In genomic region chr6:106324726-106325335, GRCh38 we compare ENCODE assay signal across 8 cellular contexts. TPM values are rescaled to one million over a fixed set of nuclear protein-coding genes. Genes with fewer than 3 reads are reported as not detected.
A peak's percentile ranks its signal among the peaks of the same experiment; 100 is the strongest.
DNase-seq lines count a peak whose midpoint lies in the region; FAIRE-seq and TF ChIP-seq lines count a peak whose summit lies in the region.

No MANE protein-coding gene starts in this region.

- DNase-seq in AG04449 (ENCODE audit: low read depth, low spot score): no peak
- DNase-seq in HPDE6-E6E7 (ENCODE audit: extremely low spot score): peak; percentile 10
- peak; percentile 22 for DNase-seq in astrocyte of the spinal cord (ENCODE audit: low read depth, low spot score)
- DNase-seq in lower leg skin (ENCODE audit: low spot score in 2 of 2): no peak
- no peak for DNase-seq in mucosa of gallbladder (ENCODE audit: low spot score)
- no peak for DNase-seq in GM12891 (ENCODE audit: insufficient read length, low spot score)
- DNase-seq in RCC 7860 (ENCODE audit: low spot score): no peak

- no peak for TF ChIP-seq POLR2A in lower leg skin (IDR thresholded peaks at IDR 0.05)
- TF ChIP-seq POLR2A in GM12891 (IDR thresholded peaks at IDR 0.05; ENCODE audit: low read depth, low read length): no peak

- POLR2A ChIA-PET in AG04449 (lab: Yijun Ruan, JAX): no interaction called here

- FAIRE-seq in GM12891 (lab: Jason Lieb, UNC) (no peak), RCC 7860 (lab: Jason Lieb, UNC) (no peak)

- H3K27ac ChIP-seq in urinary bladder (ENCODE audit: low read depth): peak overlapping the region; percentile 71

- 3 to 4% methylated on average over 9 of the region's 9 CpGs for WGBS in lower leg skin, 2 donors
- WGBS in urinary bladder: 5% methylated on average over 9 of the region's 9 CpGs

- H3K4me1 ChIP-seq in urinary bladder (ENCODE audit: insufficient read depth): no peaks in the 10 kb centered on the region

- in situ Hi-C loops in astrocyte of the spinal cord (cut with HindIII; ENCODE audit: low sequenced_read_pairs): no loop called here

- no peaks in the 10 kb centered on the region for H3K36me3 ChIP-seq in urinary bladder (ENCODE audit: insufficient read depth)

- intact Hi-C loops in lower leg skin (cut with DNase I; ENCODE audit: low total_unique reads): no loop called here

- TF ChIP-seq CTCF in AG04449 (IDR thresholded peaks at IDR 0.05; ENCODE audit: insufficient read depth, low read length, missing control alignments) (no peak), astrocyte of the spinal cord (IDR thresholded peaks at IDR 0.05; ENCODE audit: low read depth, low read length) (no peak), lower leg skin (IDR thresholded peaks at IDR 0.05) (no peak)

- CTCF ChIA-PET in AG04449 (lab: Yijun Ruan, JAX): interaction anchor here (1.3 to 2.1 kb wide), 3 partner anchors 10 to 15 kb away, joined by 6 to 10 read pairs (median 9); no protein-coding TSS in a partner anchor

- peak overlapping the region; percentile 97 for H3K4me3 ChIP-seq in AG04449 (ENCODE audit: low read depth, low read length)
- H3K4me3 ChIP-seq in astrocyte of the spinal cord (ENCODE audit: low read depth, low read length): peak overlapping the region; percentile 94
- peak overlapping the region; percentile 97 for H3K4me3 ChIP-seq in lower leg skin (ENCODE audit: low read depth, poor library complexity, severe bottlenecking)
- H3K4me3 ChIP-seq in urinary bladder (ENCODE audit: low read depth, low read length): peak overlapping the region; percentile 62

TF ChIP-seq in GM12891, 5 proteins besides CTCF, POLR2A, EP300 and RAD21:
- TF ChIP-seq TAF1 (IDR thresholded peaks at IDR 0.05; ENCODE audit: low read depth, low read length) (no peak), POLR2AphosphoS5 (IDR thresholded peaks at IDR 0.05; ENCODE audit: low read depth, low read length) (no peak), PAX5 (IDR thresholded peaks at IDR 0.05; ENCODE audit: insufficient read depth, low read length, severe bottlenecking) (no peak), SPI1 (IDR thresholded peaks at IDR 0.05; ENCODE audit: low read depth, low read length) (no peak), POU2F2 (IDR thresholded peaks at IDR 0.05; ENCODE audit: low read depth, low read length) (no peak)

RNA-seq across cellular contexts. Expression of gene ATG5, which starts 0.7 kb away (rescaled TPM):
- total RNA-seq in lower leg skin (10 to 100 TPM; 15.5 to 19.4 (median 16.7) TPM), urinary bladder (88.8 TPM), mucosa of gallbladder (29.7 TPM)
- 24.0 TPM for polyA plus RNA-seq in urinary bladder
- 10.9 TPM for polyA plus RNA-seq in GM12891 (2012; ENCODE audit: low read depth, missing spikeins)

RNA-seq across cellular contexts. Expression of gene CRYBG1, which starts 35.7 kb away (rescaled TPM):
- 100 to 1,000 TPM; 102 to 127 (median 125) TPM for total RNA-seq in lower leg skin
- 32.4 TPM for total RNA-seq in urinary bladder
- polyA plus RNA-seq in urinary bladder: 6.6 TPM
- 18.2 TPM for total RNA-seq in mucosa of gallbladder
- 13.7 TPM for polyA plus RNA-seq in GM12891 (2012; ENCODE audit: low read depth, missing spikeins)

Comparison
In these comparisons a context has a peak if more than half of its experiments do, and no peak if none do; other contexts are left out.
1. DNase-seq: peak in HPDE6-E6E7 (single experiment) and astrocyte of the spinal cord (single experiment); none in AG04449 (single experiment), lower leg skin (0 of 2), mucosa of gallbladder (single experiment), GM12891 (single experiment) and RCC 7860 (single experiment).
2. Peak in every context shown above with its lines, with median percentiles within 50 percentile points of each other: H3K4me3 ChIP-seq.